2 cellular contexts compared by ENCODE assay signal in genomic region chr7:123712619-123713018, GRCh38.
TF ChIP-seq lines count a peak whose summit lies in the region.

No MANE protein-coding gene starts in this region.

TF ChIP-seq in IMR-90, 13 proteins besides CTCF, POLR2A, EP300 and RAD21:
- TF ChIP-seq MAFK (IDR thresholded peaks at IDR 0.05; ENCODE audit: low read depth, low read length) (no peak), CEBPB (IDR thresholded peaks at IDR 0.05; ENCODE audit: low read depth, low read length) (peak; percentile 51)

TF ChIP-seq in HEK293T, 16 proteins besides CTCF, POLR2A, EP300 and RAD21:
- TF ChIP-seq FOXM1 (IDR thresholded peaks at IDR 0.05; ENCODE audit: borderline replicate concordance) (no peak), L3MBTL2 (conservative IDR thresholded peaks at IDR 0.05) (no peak), TARDBP (IDR thresholded peaks at IDR 0.05) (no peak), ELF4 (IDR thresholded peaks at IDR 0.05) (no peak), SUZ12 (IDR thresholded peaks at IDR 0.05) (no peak), BHLHE40 (IDR thresholded peaks at IDR 0.05; ENCODE audit: borderline replicate concordance) (no peak), HDGF (IDR thresholded peaks at IDR 0.05; ENCODE audit: borderline replicate concordance) (no peak), FOXA1 (IDR thresholded peaks at IDR 0.05) (no peak), ARNT (IDR thresholded peaks at IDR 0.05) (no peak), PKNOX1 (IDR thresholded peaks at IDR 0.05) (no peak)
